ENCODE assay signal across 1 cellular context in genomic region chr2:47070920-47071824, GRCh38.
TF ChIP-seq lines count a peak whose summit lies in the region.

No MANE protein-coding gene starts in this region.

TF ChIP-seq in GM12878, 131 proteins besides CTCF, POLR2A, EP300 and RAD21 (continued from another document and continues in another):
- TF ChIP-seq E2F4 (IDR thresholded peaks at IDR 0.05; ENCODE audit: low read depth, low read length) (no peak), BHLHE40 (IDR thresholded peaks at IDR 0.05; ENCODE audit: borderline replicate concordance in 1 of 2, low read depth in 2 of 2, low read length in 1 of 2) (peak in 1 of 2 experiments; percentile 28; a peak in 1 of 4 replicates), MYB (IDR thresholded peaks at IDR 0.05; ENCODE audit: borderline replicate concordance, low read depth, low read length) (no peak), TBL1XR1 (IDR thresholded peaks at IDR 0.05; ENCODE audit: low read depth, low read length) (no peak), STAT1 (conservative IDR thresholded peaks at IDR 0.05) (no peak), IRF4 (IDR thresholded peaks at IDR 0.05; ENCODE audit: low read depth, low read length) (peak; percentile 88), KDM1A (IDR thresholded peaks at IDR 0.05; ENCODE audit: borderline replicate concordance) (no peak), TCF12 (IDR thresholded peaks at IDR 0.05; ENCODE audit: low read depth, low read length) (peak; percentile 61; the same call in 1 of the 2 replicates), BRCA1 (IDR thresholded peaks at IDR 0.05; ENCODE audit: low read depth, low read length) (no peak), GATAD2B (conservative IDR thresholded peaks at IDR 0.05; ENCODE audit: low read depth) (no peak), ATF7 (IDR thresholded peaks at IDR 0.05; ENCODE audit: low read depth) (peak; percentile 71), EZH2 (IDR thresholded peaks at IDR 0.05; ENCODE audit: borderline replicate concordance, control insufficient read depth, low read depth, low read length) (no peak), SIX5 (IDR thresholded peaks at IDR 0.05; ENCODE audit: low read depth, low read length, severe bottlenecking) (no peak), ZNF384 (IDR thresholded peaks at IDR 0.05; ENCODE audit: borderline replicate concordance, low read depth, low read length) (no peak), DPF2 (IDR thresholded peaks at IDR 0.05) (0 out of 2 replicates have a peak, but pooled peaks have one; percentile 42), ATF3 (IDR thresholded peaks at IDR 0.05; ENCODE audit: borderline replicate concordance, extremely low read depth, low read depth, low read length) (no peak), FOXK2 (IDR thresholded peaks at IDR 0.05) (no peak), BCL11A (IDR thresholded peaks at IDR 0.05; ENCODE audit: low read depth, low read length) (no peak; the same call in 1 of the 2 replicates), LARP7 (IDR thresholded peaks at IDR 0.05) (no peak), RELB (IDR thresholded peaks at IDR 0.05; ENCODE audit: low read depth) (peak; percentile 83), HCFC1 (IDR thresholded peaks at IDR 0.05; ENCODE audit: low read length) (no peak), POLR2AphosphoS2 (IDR thresholded peaks at IDR 0.05; ENCODE audit: low read depth, low read length) (no peak), IKZF1 (conservative IDR thresholded peaks at IDR 0.05) (peak; percentile 96), HDAC6 (IDR thresholded peaks at IDR 0.05; ENCODE audit: unreplicated experiment) (no peak), BCLAF1 (IDR thresholded peaks at IDR 0.05) (no peak), NBN (IDR thresholded peaks at IDR 0.05) (peak; percentile 82), MEF2B (IDR thresholded peaks at IDR 0.05; ENCODE audit: partially characterized antibody, poor library complexity, severe bottlenecking) (no peak), KAT2A (conservative IDR thresholded peaks at IDR 0.05; ENCODE audit: control insufficient read depth, low read depth, low read length) (no peak), JUNB (IDR thresholded peaks at IDR 0.05) (no peak), STAT3 (IDR thresholded peaks at IDR 0.05; ENCODE audit: low read depth, low read length) (no peak), KLF5 (IDR thresholded peaks at IDR 0.05; ENCODE audit: partially characterized antibody) (no peak), CBFB (IDR thresholded peaks at IDR 0.05; ENCODE audit: low read depth) (peak; percentile 59; the same call in 1 of the 2 replicates), CBX3 (IDR thresholded peaks at IDR 0.05; ENCODE audit: borderline replicate concordance, low read depth) (no peak), HSF1 (IDR thresholded peaks at IDR 0.05; ENCODE audit: low read depth, low read length) (no peak), SP1 (IDR thresholded peaks at IDR 0.05; ENCODE audit: low read depth, low read length) (peak; percentile 13), USF1 (IDR thresholded peaks at IDR 0.05; ENCODE audit: borderline replicate concordance, extremely low read length, insufficient read depth, low read depth, low read length) (no peak), RAD51 (IDR thresholded peaks at IDR 0.05) (no peak), ZNF217 (IDR thresholded peaks at IDR 0.05) (0 out of 2 replicates have a peak, but pooled peaks have one; percentile 28)
- TF ChIP-seq, protein P1, sequence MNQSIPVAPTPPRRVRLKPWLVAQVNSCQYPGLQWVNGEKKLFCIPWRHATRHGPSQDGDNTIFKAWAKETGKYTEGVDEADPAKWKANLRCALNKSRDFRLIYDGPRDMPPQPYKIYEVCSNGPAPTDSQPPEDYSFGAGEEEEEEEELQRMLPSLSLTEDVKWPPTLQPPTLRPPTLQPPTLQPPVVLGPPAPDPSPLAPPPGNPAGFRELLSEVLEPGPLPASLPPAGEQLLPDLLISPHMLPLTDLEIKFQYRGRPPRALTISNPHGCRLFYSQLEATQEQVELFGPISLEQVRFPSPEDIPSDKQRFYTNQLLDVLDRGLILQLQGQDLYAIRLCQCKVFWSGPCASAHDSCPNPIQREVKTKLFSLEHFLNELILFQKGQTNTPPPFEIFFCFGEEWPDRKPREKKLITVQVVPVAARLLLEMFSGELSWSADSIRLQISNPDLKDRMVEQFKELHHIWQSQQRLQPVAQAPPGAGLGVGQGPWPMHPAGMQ (IDR thresholded peaks at IDR 0.05; ENCODE audit: borderline replicate concordance), result no peak
- TF ChIP-seq, protein P2, sequence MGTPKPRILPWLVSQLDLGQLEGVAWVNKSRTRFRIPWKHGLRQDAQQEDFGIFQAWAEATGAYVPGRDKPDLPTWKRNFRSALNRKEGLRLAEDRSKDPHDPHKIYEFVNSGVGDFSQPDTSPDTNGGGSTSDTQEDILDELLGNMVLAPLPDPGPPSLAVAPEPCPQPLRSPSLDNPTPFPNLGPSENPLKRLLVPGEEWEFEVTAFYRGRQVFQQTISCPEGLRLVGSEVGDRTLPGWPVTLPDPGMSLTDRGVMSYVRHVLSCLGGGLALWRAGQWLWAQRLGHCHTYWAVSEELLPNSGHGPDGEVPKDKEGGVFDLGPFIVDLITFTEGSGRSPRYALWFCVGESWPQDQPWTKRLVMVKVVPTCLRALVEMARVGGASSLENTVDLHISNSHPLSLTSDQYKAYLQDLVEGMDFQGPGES (IDR thresholded peaks at IDR 0.05), result no peak
- TF ChIP-seq, protein P3, sequence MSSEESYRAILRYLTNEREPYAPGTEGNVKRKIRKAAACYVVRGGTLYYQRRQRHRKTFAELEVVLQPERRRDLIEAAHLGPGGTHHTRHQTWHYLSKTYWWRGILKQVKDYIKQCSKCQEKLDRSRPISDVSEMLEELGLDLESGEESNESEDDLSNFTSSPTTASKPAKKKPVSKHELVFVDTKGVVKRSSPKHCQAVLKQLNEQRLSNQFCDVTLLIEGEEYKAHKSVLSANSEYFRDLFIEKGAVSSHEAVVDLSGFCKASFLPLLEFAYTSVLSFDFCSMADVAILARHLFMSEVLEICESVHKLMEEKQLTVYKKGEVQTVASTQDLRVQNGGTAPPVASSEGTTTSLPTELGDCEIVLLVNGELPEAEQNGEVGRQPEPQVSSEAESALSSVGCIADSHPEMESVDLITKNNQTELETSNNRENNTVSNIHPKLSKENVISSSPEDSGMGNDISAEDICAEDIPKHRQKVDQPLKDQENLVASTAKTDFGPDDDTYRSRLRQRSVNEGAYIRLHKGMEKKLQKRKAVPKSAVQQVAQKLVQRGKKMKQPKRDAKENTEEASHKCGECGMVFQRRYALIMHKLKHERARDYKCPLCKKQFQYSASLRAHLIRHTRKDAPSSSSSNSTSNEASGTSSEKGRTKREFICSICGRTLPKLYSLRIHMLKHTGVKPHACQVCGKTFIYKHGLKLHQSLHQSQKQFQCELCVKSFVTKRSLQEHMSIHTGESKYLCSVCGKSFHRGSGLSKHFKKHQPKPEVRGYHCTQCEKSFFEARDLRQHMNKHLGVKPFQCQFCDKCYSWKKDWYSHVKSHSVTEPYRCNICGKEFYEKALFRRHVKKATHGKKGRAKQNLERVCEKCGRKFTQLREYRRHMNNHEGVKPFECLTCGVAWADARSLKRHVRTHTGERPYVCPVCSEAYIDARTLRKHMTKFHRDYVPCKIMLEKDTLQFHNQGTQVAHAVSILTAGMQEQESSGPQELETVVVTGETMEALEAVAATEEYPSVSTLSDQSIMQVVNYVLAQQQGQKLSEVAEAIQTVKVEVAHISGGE (CRISPR knock-in tag; IDR thresholded peaks at IDR 0.05), result no peak
- TF ChIP-seq, protein P4, sequence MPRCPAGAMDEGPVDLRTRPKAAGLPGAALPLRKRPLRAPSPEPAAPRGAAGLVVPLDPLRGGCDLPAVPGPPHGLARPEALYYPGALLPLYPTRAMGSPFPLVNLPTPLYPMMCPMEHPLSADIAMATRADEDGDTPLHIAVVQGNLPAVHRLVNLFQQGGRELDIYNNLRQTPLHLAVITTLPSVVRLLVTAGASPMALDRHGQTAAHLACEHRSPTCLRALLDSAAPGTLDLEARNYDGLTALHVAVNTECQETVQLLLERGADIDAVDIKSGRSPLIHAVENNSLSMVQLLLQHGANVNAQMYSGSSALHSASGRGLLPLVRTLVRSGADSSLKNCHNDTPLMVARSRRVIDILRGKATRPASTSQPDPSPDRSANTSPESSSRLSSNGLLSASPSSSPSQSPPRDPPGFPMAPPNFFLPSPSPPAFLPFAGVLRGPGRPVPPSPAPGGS (IDR thresholded peaks at IDR 0.05; ENCODE audit: borderline replicate concordance, insufficient read depth, low read depth, low read length, poor library complexity, severe bottlenecking), result no peak
- TF ChIP-seq, protein P5, sequence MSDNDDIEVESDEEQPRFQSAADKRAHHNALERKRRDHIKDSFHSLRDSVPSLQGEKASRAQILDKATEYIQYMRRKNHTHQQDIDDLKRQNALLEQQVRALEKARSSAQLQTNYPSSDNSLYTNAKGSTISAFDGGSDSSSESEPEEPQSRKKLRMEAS (IDR thresholded peaks at IDR 0.05; ENCODE audit: low read depth, low read length), result no peak
- TF ChIP-seq, protein P6, sequence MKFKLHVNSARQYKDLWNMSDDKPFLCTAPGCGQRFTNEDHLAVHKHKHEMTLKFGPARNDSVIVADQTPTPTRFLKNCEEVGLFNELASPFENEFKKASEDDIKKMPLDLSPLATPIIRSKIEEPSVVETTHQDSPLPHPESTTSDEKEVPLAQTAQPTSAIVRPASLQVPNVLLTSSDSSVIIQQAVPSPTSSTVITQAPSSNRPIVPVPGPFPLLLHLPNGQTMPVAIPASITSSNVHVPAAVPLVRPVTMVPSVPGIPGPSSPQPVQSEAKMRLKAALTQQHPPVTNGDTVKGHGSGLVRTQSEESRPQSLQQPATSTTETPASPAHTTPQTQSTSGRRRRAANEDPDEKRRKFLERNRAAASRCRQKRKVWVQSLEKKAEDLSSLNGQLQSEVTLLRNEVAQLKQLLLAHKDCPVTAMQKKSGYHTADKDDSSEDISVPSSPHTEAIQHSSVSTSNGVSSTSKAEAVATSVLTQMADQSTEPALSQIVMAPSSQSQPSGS (IDR thresholded peaks at IDR 0.05; ENCODE audit: low read length), result no peak; the same call in 1 of the 2 replicates
